15 cellular contexts compared by ENCODE assay signal in genomic region chr17:66364508-66365203, GRCh38.
A peak's percentile ranks its signal among the peaks of the same experiment; 100 is the strongest.
DNase-seq lines count a peak whose midpoint lies in the region; ATAC-seq and TF ChIP-seq lines count a peak whose summit lies in the region.
"Had no signal": no experiment of that assay in that cellular context is flagged by ENCODE, and none has a peak within 500 bp of the region (broad histone marks: within the 10 kb centered on the region; RNA-seq: fewer than 3 reads in every experiment).

No MANE protein-coding gene starts in this region.

- no peak overlapping the region for H2BK12ac ChIP-seq in trophoblast cell (ENCODE audit: low read length)

- H3K27me3 Mint-ChIP-seq in activated naive CD8-positive, alpha-beta T cell treated with anti-CD3 and anti-CD28 coated beads, Interleukin-2, amount 50 U/mL, for 24 hours = no peaks in the 10 kb centered on the region
- H3K27me3 Mint-ChIP-seq in stimulated activated naive CD8-positive, alpha-beta T cell treated with anti-CD3 and anti-CD28 coated beads, Interleukin-15, amount 100 ng/mL, for 72 hours = no peaks in the 10 kb centered on the region
- H3K27me3 Mint-ChIP-seq in glutamatergic neuron (ENCODE audit: unreplicated experiment) = no peaks in the 10 kb centered on the region

- no peak overlapping the region for H2BK5ac ChIP-seq in trophoblast cell (ENCODE audit: low read depth, low read length, poor library complexity)

- no peaks in the 10 kb centered on the region for H3K79me1 ChIP-seq in trophoblast cell (ENCODE audit: low read length)

- H2AK5ac ChIP-seq in trophoblast cell (ENCODE audit: low read length) = no peak overlapping the region

- peak; percentile 7; the same call in 2 of the 3 replicates for ATAC-seq in SK-N-SH treated with all-trans-retinoic acid at 6 μM for 48 hours
- ATAC-seq in activated naive CD8-positive, alpha-beta T cell treated with anti-CD3 and anti-CD28 coated beads, Interleukin-2, amount 50 U/mL, for 24 hours = peak; percentile 61
- peak; percentile 59 for ATAC-seq in stimulated activated naive CD8-positive, alpha-beta T cell treated with anti-CD3 and anti-CD28 coated beads, Interleukin-15, amount 100 ng/mL, for 72 hours
- ATAC-seq: Right ventricle myocardium inferior had no signal

- no peaks in the 10 kb centered on the region for H3K9me3 ChIP-seq in trophoblast cell (ENCODE audit: insufficient read depth, low read depth, low read length)

- TF ChIP-seq CTCF in glutamatergic neuron (IDR thresholded peaks at IDR 0.05; ENCODE audit: partially characterized antibody, unreplicated experiment) = no peak

- no peak overlapping the region for H3K4me2 ChIP-seq in trophoblast cell (ENCODE audit: low read length)

- no peak overlapping the region for H4K8ac ChIP-seq in trophoblast cell (ENCODE audit: low read depth, low read length)

- no peak overlapping the region for H3K4me3 ChIP-seq in trophoblast cell (ENCODE audit: low read depth, low read length)
- H3K4me3 ChIP-seq: coronary artery had no signal

- H3K18ac ChIP-seq in trophoblast cell (ENCODE audit: low read length) = no peak overlapping the region

- WGBS in trophoblast cell (ENCODE audit: extremely low coverage, insufficient coverage, insufficient read length) = no CpG with 5 or more reads among the region's 11 CpGs

- peak overlapping the region; percentile 51 for H3K4me3 Mint-ChIP-seq in activated naive CD8-positive, alpha-beta T cell treated with anti-CD3 and anti-CD28 coated beads, Interleukin-2, amount 50 U/mL, for 24 hours
- H3K4me3 Mint-ChIP-seq in stimulated activated naive CD8-positive, alpha-beta T cell treated with anti-CD3 and anti-CD28 coated beads, Interleukin-15, amount 100 ng/mL, for 72 hours = peak overlapping the region; percentile 65 to 69
- no peak overlapping the region for H3K4me3 Mint-ChIP-seq in glutamatergic neuron (ENCODE audit: unreplicated experiment)
- H3K4me3 Mint-ChIP-seq: nephron had no signal

- no peak overlapping the region for H3K9ac ChIP-seq in trophoblast cell (ENCODE audit: low read length)

- H3K27ac Mint-ChIP-seq in activated naive CD8-positive, alpha-beta T cell treated with anti-CD3 and anti-CD28 coated beads, Interleukin-2, amount 50 U/mL, for 24 hours = peak overlapping the region; percentile 94
- H3K27ac Mint-ChIP-seq in stimulated activated naive CD8-positive, alpha-beta T cell treated with anti-CD3 and anti-CD28 coated beads, Interleukin-15, amount 100 ng/mL, for 72 hours = peak overlapping the region; percentile 3 to 63
- no peak overlapping the region for H3K27ac Mint-ChIP-seq in glutamatergic neuron (ENCODE audit: unreplicated experiment)
- H3K27ac Mint-ChIP-seq: immature natural killer cell had no signal

- H3K9me3 Mint-ChIP-seq in activated naive CD8-positive, alpha-beta T cell treated with anti-CD3 and anti-CD28 coated beads, Interleukin-2, amount 50 U/mL, for 24 hours = no peaks in the 10 kb centered on the region
- no peaks in the 10 kb centered on the region for H3K9me3 Mint-ChIP-seq in stimulated activated naive CD8-positive, alpha-beta T cell treated with anti-CD3 and anti-CD28 coated beads, Interleukin-15, amount 100 ng/mL, for 72 hours
- no peaks in the 10 kb centered on the region for H3K9me3 Mint-ChIP-seq in glutamatergic neuron (ENCODE audit: unreplicated experiment)
- H3K9me3 Mint-ChIP-seq: immature natural killer cell, nephron had no signal

- no peak overlapping the region for H3K4ac ChIP-seq in trophoblast cell (ENCODE audit: low read depth, low read length)

- DNase-seq in stimulated activated CD4-positive, alpha-beta T cell treated with anti-CD3 and anti-CD28 coated beads, Interleukin-15, amount 100 ng/mL, for 24 hours = peak; percentile 49
- DNase-seq in stimulated activated CD4-positive, alpha-beta T cell treated with anti-CD3 and anti-CD28 coated beads, Interleukin-2, amount 100 ng/mL, for 48 hours = no peak
- peak; percentile 38 for DNase-seq in activated naive CD8-positive, alpha-beta T cell treated with anti-CD3 and anti-CD28 coated beads, Interleukin-2, amount 50 U/mL, for 24 hours
- no peak for DNase-seq in stimulated activated naive CD8-positive, alpha-beta T cell treated with anti-CD3 and anti-CD28 coated beads, Interleukin-15, amount 100 ng/mL, for 72 hours
- DNase-seq in trophoblast cell = no peak
- no peak for DNase-seq in glutamatergic neuron
- DNase-seq in DMS153 treated with DMSO at 0.1 percent for 48 hours (lab: John Stamatoyannopoulos, UW; ENCODE audit: unreplicated experiment) = no peak
- DNase-seq: anterior cingulate cortex, DMS79, immature natural killer cell, NCI-H1436 treated with DMSO at 0.1 percent for 48 hours had no signal

- no peaks in the 10 kb centered on the region for H3K36me3 ChIP-seq in trophoblast cell (ENCODE audit: control insufficient read depth in 1 of 2, insufficient read depth in 2 of 2, low read length in 2 of 2)

- no peaks in the 10 kb centered on the region for H3K27me3 ChIP-seq in trophoblast cell (ENCODE audit: insufficient read depth, low read length)

- no peak overlapping the region for H2AFZ ChIP-seq in trophoblast cell (ENCODE audit: insufficient read depth, low read length, poor library complexity)

- H3K36me3 Mint-ChIP-seq in activated naive CD8-positive, alpha-beta T cell treated with anti-CD3 and anti-CD28 coated beads, Interleukin-2, amount 50 U/mL, for 24 hours (ENCODE audit: low read depth) = peaks cover 24% of the 10 kb centered on the region
- no peaks in the 10 kb centered on the region for H3K36me3 Mint-ChIP-seq in glutamatergic neuron (ENCODE audit: unreplicated experiment)
- H3K36me3 Mint-ChIP-seq: immature natural killer cell had no signal

- peaks cover 90% of the 10 kb centered on the region for H3K4me1 Mint-ChIP-seq in activated naive CD8-positive, alpha-beta T cell treated with anti-CD3 and anti-CD28 coated beads, Interleukin-2, amount 50 U/mL, for 24 hours
- H3K4me1 Mint-ChIP-seq in stimulated activated naive CD8-positive, alpha-beta T cell treated with anti-CD3 and anti-CD28 coated beads, Interleukin-15, amount 100 ng/mL, for 72 hours = peaks cover 97% of the 10 kb centered on the region
- no peaks in the 10 kb centered on the region for H3K4me1 Mint-ChIP-seq in glutamatergic neuron (ENCODE audit: low read depth, unreplicated experiment)

- no peaks in the 10 kb centered on the region for H3K4me1 ChIP-seq in trophoblast cell (ENCODE audit: control insufficient read depth in 1 of 2, insufficient read depth in 2 of 2, low read length in 2 of 2)

- no peak overlapping the region for H4K91ac ChIP-seq in trophoblast cell (ENCODE audit: low read depth, low read length)

- H2BK120ac ChIP-seq in trophoblast cell (ENCODE audit: insufficient read depth, low read length, poor library complexity) = no peak overlapping the region

- H3K79me2 ChIP-seq in trophoblast cell (ENCODE audit: control insufficient read depth, insufficient read depth, low read length, poor library complexity) = no peaks in the 10 kb centered on the region

- H4K12ac ChIP-seq in trophoblast cell (ENCODE audit: low read depth, low read length) = no peak overlapping the region

- no peak overlapping the region for H3K27ac ChIP-seq in trophoblast cell (ENCODE audit: low read depth, low read length)
- H3K27ac ChIP-seq: coronary artery had no signal

- H3K23ac ChIP-seq in trophoblast cell (ENCODE audit: low read length) = no peak overlapping the region

- H3K14ac ChIP-seq in trophoblast cell (ENCODE audit: low read length) = no peak overlapping the region

TF ChIP-seq in SK-N-SH treated with all-trans-retinoic acid at 6 μM for 48 hours, 23 proteins besides CTCF, POLR2A, EP300 and RAD21 (continues in another document):
- no peak for TF ChIP-seq CREB5 (CRISPR knock-in tag; IDR thresholded peaks at IDR 0.05; ENCODE audit: low read depth)
- no peak for TF ChIP-seq ISL1 (CRISPR knock-in tag; IDR thresholded peaks at IDR 0.05)
- TF ChIP-seq RARB (CRISPR knock-in tag; IDR thresholded peaks at IDR 0.05) = no peak
- TF ChIP-seq ZC3H10 (CRISPR knock-in tag; IDR thresholded peaks at IDR 0.05) = no peak
- TF ChIP-seq POU6F1 (CRISPR knock-in tag; IDR thresholded peaks at IDR 0.05; ENCODE audit: borderline replicate concordance, low read depth) = no peak
- TF ChIP-seq ARNTL (CRISPR knock-in tag; IDR thresholded peaks at IDR 0.05; ENCODE audit: borderline replicate concordance, low read depth) = no peak
- no peak for TF ChIP-seq CSDC2 (CRISPR knock-in tag; IDR thresholded peaks at IDR 0.05)
- TF ChIP-seq ZNF8 (CRISPR knock-in tag; IDR thresholded peaks at IDR 0.05) = no peak
- TF ChIP-seq TOX (CRISPR knock-in tag; IDR thresholded peaks at IDR 0.05; ENCODE audit: borderline replicate concordance) = no peak
- TF ChIP-seq TCF4 (CRISPR knock-in tag; IDR thresholded peaks at IDR 0.05; ENCODE audit: borderline replicate concordance) = no peak
- TF ChIP-seq GLIS3 (CRISPR knock-in tag; IDR thresholded peaks at IDR 0.05) = no peak

Comparison
In these comparisons a context has a peak if more than half of its experiments do, and no peak if none do; other contexts are left out.
1. DNase-seq: peak in stimulated activated CD4-positive, alpha-beta T cell treated with anti-CD3 and anti-CD28 coated beads, Interleukin-15, amount 100 ng/mL, for 24 hours (single experiment) and activated naive CD8-positive, alpha-beta T cell treated with anti-CD3 and anti-CD28 coated beads, Interleukin-2, amount 50 U/mL, for 24 hours (single experiment); none in stimulated activated CD4-positive, alpha-beta T cell treated with anti-CD3 and anti-CD28 coated beads, Interleukin-2, amount 100 ng/mL, for 48 hours (0 of 2), stimulated activated naive CD8-positive, alpha-beta T cell treated with anti-CD3 and anti-CD28 coated beads, Interleukin-15, amount 100 ng/mL, for 72 hours (0 of 2), trophoblast cell (0 of 2), glutamatergic neuron (single experiment) and DMS153 treated with DMSO at 0.1 percent for 48 hours (single experiment).
2. ATAC-seq: peak in every context shown above with its lines; median percentile 61 in activated naive CD8-positive, alpha-beta T cell treated with anti-CD3 and anti-CD28 coated beads, Interleukin-2, amount 50 U/mL, for 24 hours; 59 in stimulated activated naive CD8-positive, alpha-beta T cell treated with anti-CD3 and anti-CD28 coated beads, Interleukin-15, amount 100 ng/mL, for 72 hours; 7 in SK-N-SH treated with all-trans-retinoic acid at 6 μM for 48 hours.